8 cellular contexts compared by ENCODE assay signal in genomic region chr2:74146929-74147728, GRCh38. TPM values are rescaled to one million over a fixed set of nuclear protein-coding genes. Genes with fewer than 3 reads are reported as not detected.
DNase-seq lines count a peak whose midpoint lies in the region; ATAC-seq, FAIRE-seq and TF ChIP-seq lines count a peak whose summit lies in the region.

No MANE protein-coding gene starts in this region.

- H3K4me1 ChIP-seq in HCT116 (ENCODE audit: control insufficient read depth in 1 of 2, insufficient read depth in 2 of 2, low read length in 2 of 2) (peaks cover 5 to 17% of the 10 kb centered on the region in 2 experiments; a peak in 3 of 4 replicates), NT2/D1 (ENCODE audit: insufficient read depth, insufficient read length) (no peaks in the 10 kb centered on the region), H1 (replicated peaks in 1 of 4; ENCODE audit: control insufficient read depth in 3 of 4, insufficient read depth in 4 of 4, low read length in 3 of 4) (peaks cover 0 to 8% (median 2%) of the 10 kb centered on the region in 4 experiments; a peak in 4 of 7 replicates), muscle layer of duodenum (ENCODE audit: control insufficient read depth in 1 of 2, insufficient read depth in 2 of 2, low read length in 2 of 2) (peaks cover 7 to 20% of the 10 kb centered on the region in 2 donors)

- intact Hi-C loops in HCT116 (cut with micrococcal nuclease), result loop anchor here (5.0 kb wide), 1 partner anchor 310 kb away; no protein-coding TSS in a partner anchor

- TSS peak; percentile 43 for BruUV-seq in HCT116 (replicated peaks; lab: Mats Ljungman, UMichigan)

- H2BK20ac ChIP-seq in H1 (ENCODE audit: low read length), result no peak overlapping the region

- H2AFZ ChIP-seq in HCT116 (ENCODE audit: low read depth, low read length, poor library complexity, severe bottlenecking) (peak overlapping the region; percentile 47), H1 (ENCODE audit: low read length) (0 out of 2 replicates have a peak overlapping the region, but pooled peaks have one; percentile 29)

- no peaks in the 10 kb centered on the region for H3K9me3 Mint-ChIP-seq in osteocyte (ENCODE audit: unreplicated experiment)

- no peak for TF ChIP-seq EP300 in H1 (IDR thresholded peaks at IDR 0.05; ENCODE audit: borderline replicate concordance in 1 of 2, low read depth in 2 of 2, low read length in 2 of 2)

- no peak overlapping the region for H3K4me3 Mint-ChIP-seq in osteocyte (ENCODE audit: unreplicated experiment)

- H3K27ac Mint-ChIP-seq in osteocyte (ENCODE audit: unreplicated experiment), result no peak overlapping the region

- H3K27me3 ChIP-seq in HCT116 (ENCODE audit: insufficient read depth, low read length) (no peaks in the 10 kb centered on the region), NT2/D1 (ENCODE audit: insufficient read depth, insufficient read length) (no peaks in the 10 kb centered on the region), H1 (replicated peaks in 1 of 4; ENCODE audit: control insufficient read depth in 3 of 4, extremely low read depth in 1 of 4, insufficient read depth in 3 of 4, low read length in 3 of 4) (no peaks in the 10 kb centered on the region), muscle layer of duodenum (ENCODE audit: low read depth, low read length) (no peaks in the 10 kb centered on the region)

- peak; percentile 66 for DNase-seq in DMS53 (lab: John Stamatoyannopoulos, UW)
- DNase-seq in DMS53 treated with DMSO at 0.1 percent for 48 hours (lab: John Stamatoyannopoulos, UW; ENCODE audit: unreplicated experiment), result no peak
- no peak for DNase-seq in HCT116 (ENCODE audit: low read depth, low spot score)
- no peak for DNase-seq in NT2/D1 (ENCODE audit: low read depth, low spot score)
- DNase-seq in H1 (ENCODE audit: low read depth in 1 of 2, low spot score in 2 of 2), result no peak
- DNase-seq in osteocyte (ENCODE audit: extremely low spot score, unreplicated experiment), result no peak
- no peak for DNase-seq in NCI-H524 treated with DMSO at 0.1 percent for 48 hours (lab: John Stamatoyannopoulos, UW)

- ATAC-seq in HCT116, result no peak; the same call in 1 of the 2 replicates

- no peaks in the 10 kb centered on the region for H3K9me2 ChIP-seq in HCT116 (ENCODE audit: insufficient read depth)

- no peak overlapping the region for H2BK120ac ChIP-seq in H1 (replicated peaks; ENCODE audit: low read depth, low read length)

- H3K9ac ChIP-seq in HCT116 (ENCODE audit: low read length) (peak overlapping the region; percentile 89), NT2/D1 (ENCODE audit: insufficient read length, low read depth) (peak overlapping the region; percentile 88), H1 (replicated peaks in 1 of 4; ENCODE audit: extremely low read depth in 1 of 4, low read depth in 3 of 4, low read length in 3 of 4) (peak overlapping the region; percentile 69 to 92 (median 76))

- peak overlapping the region; percentile 19; the same call in 1 of the 2 replicates for H2BK5ac ChIP-seq in H1 (ENCODE audit: low read depth, low read length)

- RAD21 ChIA-PET in HCT116 (lab: Charles Lee; ENCODE audit: low non-redundant PET in 1 of 2, low total read pairs in 2 of 2, uncharacterized antibody in 2 of 2, unreplicated experiment in 2 of 2), result interaction anchor here in 1 of 2 experiments (0.6 to 1.1 kb wide), 2 partner anchors 31 to 240 kb away, joined by 3 read pairs; no protein-coding TSS in a partner anchor

- TF ChIP-seq POLR2A in HCT116 (IDR thresholded peaks at IDR 0.05; ENCODE audit: borderline replicate concordance, extremely low read depth, insufficient read depth, insufficient read length) (no peak), H1 (IDR thresholded peaks at IDR 0.05; ENCODE audit: control extremely low read depth in 1 of 2, low read depth in 2 of 2, low read length in 2 of 2) (no peak; a peak in 1 of 3 replicates)

- peak overlapping the region; percentile 62 to 79 for H3K4me3 ChIP-seq in HCT116 (replicated peaks in 1 of 2; ENCODE audit: low read depth in 1 of 2, low read length in 2 of 2)
- peak overlapping the region; percentile 84 for H3K4me3 ChIP-seq in NT2/D1 (ENCODE audit: insufficient read length, low read depth)
- H3K4me3 ChIP-seq in H1 (ENCODE audit: extremely low read depth in 1 of 4, insufficient read depth in 2 of 4, low read depth in 3 of 4, low read length in 4 of 4), result peak overlapping the region; percentile 68 to 93 (median 74)
- H3K4me3 ChIP-seq in muscle layer of duodenum (ENCODE audit: low read depth in 1 of 2, low read length in 2 of 2), result peak overlapping the region; percentile 84 to 86

- H3K18ac ChIP-seq in H1 (ENCODE audit: extremely low read depth, low read length), result no peak overlapping the region

- H2BK15ac ChIP-seq in H1 (ENCODE audit: low read length), result no peak overlapping the region

- TF ChIP-seq RAD21 in HCT116 (IDR thresholded peaks at IDR 0.05; ENCODE audit: low read depth) (no peak), H1 (IDR thresholded peaks at IDR 0.05 in 1 of 2, conservative IDR thresholded peaks at IDR 0.05 in 1 of 2; ENCODE audit: low read depth in 2 of 2, low read length in 2 of 2) (no peak)

- peaks cover 3% of the 10 kb centered on the region; the same call in 1 of the 2 replicates for H3K79me1 ChIP-seq in H1 (ENCODE audit: low read depth, low read length)

- no peak overlapping the region for H4K91ac ChIP-seq in H1 (replicated peaks; ENCODE audit: insufficient read length, low read length)

- H3K36me3 ChIP-seq in HCT116 (ENCODE audit: control insufficient read depth in 1 of 2, insufficient read depth in 2 of 2, low read length in 2 of 2) (peaks cover 0 to 4% of the 10 kb centered on the region in 2 experiments; a peak in 2 of 4 replicates), NT2/D1 (ENCODE audit: insufficient read depth, insufficient read length, low read length) (peaks cover 37% of the 10 kb centered on the region), H1 (ENCODE audit: control insufficient read depth in 2 of 4, insufficient read depth in 4 of 4, low read length in 3 of 4) (peaks cover 0 to 17% (median 0%) of the 10 kb centered on the region in 4 experiments; a peak in 1 of 8 replicates), muscle layer of duodenum (ENCODE audit: control insufficient read depth in 1 of 2, insufficient read depth in 2 of 2, low read length in 2 of 2) (peaks cover 11 to 26% of the 10 kb centered on the region in 2 donors)

- H3K9me3 ChIP-seq in HCT116 (ENCODE audit: control insufficient read depth in 1 of 2, insufficient read depth in 1 of 2, low read depth in 1 of 2, low read length in 2 of 2), result no peaks in the 10 kb centered on the region
- H3K9me3 ChIP-seq in NT2/D1 (ENCODE audit: insufficient read depth, low read length), result no peaks in the 10 kb centered on the region
- H3K9me3 ChIP-seq in H1 (ENCODE audit: insufficient read depth in 2 of 2, low read depth in 1 of 2, low read length in 1 of 2), result no peaks in the 10 kb centered on the region
- no peaks in the 10 kb centered on the region for H3K9me3 ChIP-seq in muscle layer of duodenum (ENCODE audit: control insufficient read depth in 1 of 2, low read length in 2 of 2)

- no peak overlapping the region for H3K23ac ChIP-seq in H1 (ENCODE audit: insufficient read length)

- no peak overlapping the region for H3K4ac ChIP-seq in H1 (replicated peaks; ENCODE audit: insufficient read length, low read depth, low read length)

- peak overlapping the region; percentile 72; the same call in 1 of the 2 replicates for H4K8ac ChIP-seq in H1 (ENCODE audit: extremely low read depth, insufficient read depth, low read length)

- no peak overlapping the region for H2BK12ac ChIP-seq in H1 (ENCODE audit: low read depth, low read length)

- WGBS in H1 (ENCODE audit: extremely low coverage in 1 of 2, insufficient coverage in 1 of 2, insufficient read length in 1 of 2, insufficient replicate concordance in 2 of 2, low coverage in 1 of 2, low lambda C conversion rate in 2 of 2, missing lambda C conversion rate in 1 of 2), 2 experiments, result 28% methylated on average over 24 of the region's 29 CpGs; no CpG with 5 or more reads in 1 of the 2 experiments

- no peak overlapping the region for H2AK5ac ChIP-seq in H1 (ENCODE audit: low read depth, low read length)

- H3K36me3 Mint-ChIP-seq in osteocyte (ENCODE audit: unreplicated experiment), result peaks cover 5% of the 10 kb centered on the region

- no peaks in the 10 kb centered on the region for H3K27me3 Mint-ChIP-seq in osteocyte (ENCODE audit: unreplicated experiment)

- H3K27ac ChIP-seq in HCT116 (ENCODE audit: low read depth, low read length), result peak overlapping the region; percentile 69
- peak overlapping the region; percentile 17; the same call in 1 of the 2 replicates for H3K27ac ChIP-seq in H1 (ENCODE audit: low read depth, low read length)
- H3K27ac ChIP-seq in muscle layer of duodenum (ENCODE audit: low read length), result peak overlapping the region; percentile 52

- H3K79me2 ChIP-seq in HCT116 (ENCODE audit: insufficient read depth, low read length), result peaks cover 16% of the 10 kb centered on the region
- peaks cover 0 to 10% of the 10 kb centered on the region in 2 experiments; a peak in 2 of 4 replicates for H3K79me2 ChIP-seq in H1 (ENCODE audit: control insufficient read depth in 1 of 2, insufficient read depth in 2 of 2, low read length in 2 of 2)

- TF ChIP-seq CTCF in HCT116 (IDR thresholded peaks at IDR 0.05 in 2 of 3, conservative IDR thresholded peaks at IDR 0.05 in 1 of 3; ENCODE audit: borderline replicate concordance in 1 of 3, insufficient read depth in 1 of 3, low read depth in 2 of 3, low read length in 2 of 3), result no peak
- no peak for TF ChIP-seq CTCF in H1 (IDR thresholded peaks at IDR 0.05; ENCODE audit: control extremely low read depth in 1 of 3, insufficient read depth in 1 of 3, low read depth in 1 of 3, low read length in 3 of 3)
- TF ChIP-seq CTCF in osteocyte (IDR thresholded peaks at IDR 0.05), result no peak

- no peaks in the 10 kb centered on the region for H3K4me1 Mint-ChIP-seq in osteocyte (ENCODE audit: unreplicated experiment)

- POLR2A ChIA-PET in HCT116 (lab: Charles Lee), result interaction anchor here (1.1 kb wide), 3 partner anchors 31 to 320 kb away, joined by 3 to 6 read pairs (median 3); partner anchors contain the start of gene MOB1A
- POLR2A ChIA-PET in H1 (lab: Charles Lee; ENCODE audit: partially characterized antibody), result interaction anchor here (1.0 to 68.3 kb wide), 15 partner anchors 9 to 239 kb away, joined by 3 to 2699 read pairs (median 4); partner anchors contain the start of genes MOB1A, MTHFD2 and TET3

- peaks cover 15% of the 10 kb centered on the region; the same call in 1 of the 2 replicates for H3K23me2 ChIP-seq in H1 (ENCODE audit: low read depth, low read length)

- CTCF ChIA-PET in HCT116 (lab: Charles Lee) (interaction anchor here (0.7 to 1.0 kb wide), 2 partner anchors 239 to 323 kb away, joined by 3 read pairs; no protein-coding TSS in a partner anchor), H1 (lab: Charles Lee; ENCODE audit: partially characterized antibody) (interaction anchor here (0.6 to 7.3 kb wide), 21 partner anchors 9 to 383 kb away, joined by 3 to 48 read pairs (median 4); partner anchors contain the start of gene MOB1A)

- no peak overlapping the region for H3K56ac ChIP-seq in H1 (replicated peaks; ENCODE audit: insufficient read length, low read depth, low read length)

- H3K4me2 ChIP-seq in HCT116 (ENCODE audit: low read length), result peak overlapping the region; percentile 84
- H3K4me2 ChIP-seq in H1 (ENCODE audit: insufficient read depth in 1 of 2, low read depth in 2 of 2, low read length in 2 of 2), result peak overlapping the region; percentile 89

- H4K20me1 ChIP-seq in HCT116 (ENCODE audit: insufficient read depth) (no peaks in the 10 kb centered on the region), H1 (replicated peaks in 1 of 2; ENCODE audit: control insufficient read depth in 1 of 2, insufficient read depth in 2 of 2, low read length in 2 of 2) (peaks cover 0 to 5% of the 10 kb centered on the region in 2 experiments)

- peak overlapping the region; percentile 38 for H4K5ac ChIP-seq in H1 (ENCODE audit: insufficient read length, low read depth, low read length)

- FAIRE-seq in H1 (lab: Jason Lieb, UNC), result no peak

- no peak overlapping the region for H3K14ac ChIP-seq in H1 (ENCODE audit: insufficient read length)

RNA-seq across cellular contexts. Expression of gene BOLA3, which starts 0.6 kb away (rescaled TPM):
- total RNA-seq in HCT116 (2021; ENCODE audit: unreplicated experiment) (62.9 TPM), osteocyte (22.4 and 23.1 TPM in 2 replicates)
- polyA plus RNA-seq in HCT116 (2012), result 35.4 and 56.8 TPM in 2 replicates
- 67.3 and 68.6 TPM in 2 replicates for total RNA-seq in H1 (2021; fragmentation: NEBNext Ultra II Directional; extraction: Animal tissue kit (Norgen Biotek cat#: 25700))
- polyA plus RNA-seq in H1 (2011; rRNA removed), result 41.5 and 46.1 TPM in 2 replicates
- 52.0 TPM for polyA plus RNA-seq in H1 (2011; cell fraction: cytosol; rRNA removed)
- 13.3 TPM for polyA plus RNA-seq in H1 (2011; cell fraction: nucleus; rRNA removed)
- 42.8 to 64.7 TPM (median 51.8 TPM) in 4 replicates for polyA plus RNA-seq in H1 (2012, experiment 1 of 2)
- polyA plus RNA-seq in H1 (2012, experiment 2 of 2), result 54.5 TPM
- 116 TPM for polyA plus RNA-seq in H1 (2013, experiment 1 of 2)
- 116 TPM for polyA plus RNA-seq in H1 (2013, experiment 2 of 2)
- 5.1 and 5.5 TPM in 2 replicates for polyA minus RNA-seq in H1 (2011; rRNA and poly(A)+ RNA removed)
- polyA minus RNA-seq in H1 (2011; cell fraction: cytosol; rRNA and poly(A)+ RNA removed), result 16.7 TPM
- 26.5 TPM for polyA minus RNA-seq in H1 (2011; cell fraction: nucleus; rRNA and poly(A)+ RNA removed)

RNA-seq across cellular contexts. Expression of gene MOB1A, which starts 31.6 kb away (rescaled TPM):
- 132 TPM for total RNA-seq in HCT116 (2021; ENCODE audit: unreplicated experiment)
- polyA plus RNA-seq in HCT116 (2012), result 19.3 and 29.0 TPM in 2 replicates
- 91.7 and 93.9 TPM in 2 replicates for total RNA-seq in H1 (2021; fragmentation: NEBNext Ultra II Directional; extraction: Animal tissue kit (Norgen Biotek cat#: 25700))
- 16.2 and 21.6 TPM in 2 replicates for polyA plus RNA-seq in H1 (2011; rRNA removed)
- 23.6 TPM for polyA plus RNA-seq in H1 (2011; cell fraction: cytosol; rRNA removed)
- 8.9 TPM for polyA plus RNA-seq in H1 (2011; cell fraction: nucleus; rRNA removed)
- polyA plus RNA-seq in H1 (2012, experiment 1 of 2), result 20.6 to 48.6 TPM (median 27.5 TPM) in 4 replicates
- 12.7 TPM for polyA plus RNA-seq in H1 (2012, experiment 2 of 2)
- 37.4 TPM for polyA plus RNA-seq in H1 (2013, experiment 1 of 2)
- 38.3 TPM for polyA plus RNA-seq in H1 (2013, experiment 2 of 2)
- 31.8 and 53.8 TPM in 2 replicates for polyA minus RNA-seq in H1 (2011; rRNA and poly(A)+ RNA removed)
- polyA minus RNA-seq in H1 (2011; cell fraction: cytosol; rRNA and poly(A)+ RNA removed), result 22.6 TPM
- 25.8 TPM for polyA minus RNA-seq in H1 (2011; cell fraction: nucleus; rRNA and poly(A)+ RNA removed)
- 96.1 and 96.3 TPM in 2 replicates for total RNA-seq in osteocyte

RNA-seq across cellular contexts. Expression of gene MTHFD2, which starts 51.3 kb away (rescaled TPM):
- total RNA-seq in HCT116 (2021; ENCODE audit: unreplicated experiment) (445 TPM), osteocyte (223 and 242 TPM in 2 replicates)
- polyA plus RNA-seq in HCT116 (2012), result 397 and 466 TPM in 2 replicates
- 260 and 291 TPM in 2 replicates for total RNA-seq in H1 (2021; fragmentation: NEBNext Ultra II Directional; extraction: Animal tissue kit (Norgen Biotek cat#: 25700))
- polyA plus RNA-seq in H1 (2011; rRNA removed), result 99.2 and 99.5 TPM in 2 replicates
- 162 TPM for polyA plus RNA-seq in H1 (2011; cell fraction: cytosol; rRNA removed)
- 126 TPM for polyA plus RNA-seq in H1 (2011; cell fraction: nucleus; rRNA removed)
- polyA plus RNA-seq in H1 (2012, experiment 1 of 2), result 182 to 218 TPM (median 193 TPM) in 4 replicates
- polyA plus RNA-seq in H1 (2012, experiment 2 of 2), result 36.2 TPM
- 111 TPM for polyA plus RNA-seq in H1 (2013, experiment 1 of 2)
- polyA plus RNA-seq in H1 (2013, experiment 2 of 2), result 121 TPM
- 252 and 265 TPM in 2 replicates for polyA minus RNA-seq in H1 (2011; rRNA and poly(A)+ RNA removed)
- 207 TPM for polyA minus RNA-seq in H1 (2011; cell fraction: cytosol; rRNA and poly(A)+ RNA removed)
- 106 TPM for polyA minus RNA-seq in H1 (2011; cell fraction: nucleus; rRNA and poly(A)+ RNA removed)

Comparison
In these comparisons a context has a peak if more than half of its experiments do, and no peak if none do; other contexts are left out.
1. H3K27ac ChIP-seq: peak in every context shown above with its lines; median percentile 69 in HCT116; 52 in muscle layer of duodenum; 17 in H1.